In the genomic region with DNA sequence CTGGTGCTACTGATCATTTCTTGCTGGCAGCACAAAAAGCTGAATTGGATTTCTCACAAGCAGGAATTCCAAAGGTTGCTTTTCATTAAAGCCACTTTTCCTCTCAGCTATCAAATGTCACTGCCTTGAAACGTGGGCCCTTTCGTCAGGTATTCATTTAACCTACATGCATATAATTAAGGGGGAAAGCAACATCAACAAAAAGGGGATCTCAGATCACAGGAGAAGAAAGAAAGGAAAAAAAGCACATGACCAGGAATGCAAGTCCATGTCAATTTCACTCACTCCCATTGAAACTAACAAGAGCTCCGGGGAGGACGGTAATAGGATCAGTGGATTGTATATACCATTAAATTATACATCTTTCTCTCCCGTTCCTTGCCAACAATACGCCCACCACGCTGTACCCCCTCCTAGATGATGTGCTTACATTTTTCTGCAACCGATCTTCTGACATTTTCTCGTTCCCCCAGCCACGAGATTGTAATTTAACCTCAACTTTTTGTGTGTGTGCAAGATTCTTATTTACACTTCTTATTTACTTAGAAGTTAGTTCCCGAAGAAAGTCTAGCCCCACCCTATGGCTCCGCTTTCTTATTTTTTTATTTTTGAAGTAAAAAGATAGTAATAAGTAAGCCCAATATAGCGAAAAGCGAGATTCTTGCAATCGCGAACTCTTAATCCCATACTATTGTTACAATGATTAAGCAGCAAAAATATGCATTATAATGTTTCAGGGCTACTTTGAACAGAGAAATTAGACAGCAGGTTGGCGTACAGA, we compare ENCODE assay signal across 8 cellular contexts. TPM values are rescaled to one million over a fixed set of nuclear protein-coding genes. Genes with fewer than 3 reads are reported as not detected.
DNase-seq lines count a peak whose midpoint lies in the region; ATAC-seq and TF ChIP-seq lines count a peak whose summit lies in the region.

No MANE protein-coding gene starts in this region.

- H3K9me3 Mint-ChIP-seq in MCF 10A (ENCODE audit: unreplicated experiment) = no peaks in the 10 kb centered on the region

- POLR2A ChIA-PET in MCF 10A (lab: Yijun Ruan, JAX) = interaction anchor here (0.6 to 3.4 kb wide), 18 partner anchors 11 to 263 kb away, joined by 3 to 29 read pairs (median 4); no protein-coding TSS in a partner anchor

- peaks cover 22% of the 10 kb centered on the region for H3K4me1 Mint-ChIP-seq in MCF 10A (ENCODE audit: insufficient read depth, unreplicated experiment)

- in situ Hi-C loops in transverse colon (cut with MboI; ENCODE audit: low pct_ligation_motif_present in 1 of 4, low pct_unique_long_range_greater_than_20kb in 1 of 4, low sequenced_read_pairs in 3 of 4) = no loop called here

- H3K27me3 ChIP-seq in left lung (peaks cover 9 to 51% of the 10 kb centered on the region in 2 donors), transverse colon (peaks cover 39% of the 10 kb centered on the region)

- TF ChIP-seq CTCF in MCF 10A (IDR thresholded peaks at IDR 0.05; ENCODE audit: unreplicated experiment) (no peak), left lung (IDR thresholded peaks at IDR 0.05) (no peak), transverse colon (IDR thresholded peaks at IDR 0.05) (no peak)

- H3K4me1 ChIP-seq in left lung (no peaks in the 10 kb centered on the region), transverse colon (peaks cover 0 to 15% (median 7%) of the 10 kb centered on the region in 4 donors)

- peak overlapping the region; percentile 40 to 53 for H3K4me3 ChIP-seq in left lung
- H3K4me3 ChIP-seq in transverse colon = peak overlapping the region; percentile 52 to 58 (median 52)

- BruUV-seq in MCF 10A (replicated peaks; lab: Mats Ljungman, UMichigan) = TSS peak; percentile 31

- DNase-seq in NCI-H1694 treated with DMSO at 0.1 percent for 48 hours (lab: John Stamatoyannopoulos, UW) (peak; percentile 41), NCI-H1694 (lab: John Stamatoyannopoulos, UW) (no peak), MCF 10A (ENCODE audit: unreplicated experiment) (peak; percentile 54), left lung (no peak), transverse colon (no peak)

- no peaks in the 10 kb centered on the region for H3K27me3 Mint-ChIP-seq in MCF 10A (ENCODE audit: insufficient read depth, unreplicated experiment)

- ATAC-seq in left lung (peak; percentile 12), HG03095 (IDR thresholded peaks at IDR 0.05; ENCODE audit: unreplicated experiment) (no peak), HG02588 (IDR thresholded peaks at IDR 0.05; ENCODE audit: unreplicated experiment) (no peak), GM19397 (IDR thresholded peaks at IDR 0.05; ENCODE audit: unreplicated experiment) (no peak)

- 8 to 10% methylated on average over 17 of the region's 17 CpGs for WGBS in transverse colon (ENCODE audit: low coverage in 1 of 2), 2 donors

- H3K36me3 ChIP-seq in left lung = no peaks in the 10 kb centered on the region
- H3K36me3 ChIP-seq in transverse colon = no peaks in the 10 kb centered on the region

- TF ChIP-seq EP300 in transverse colon (IDR thresholded peaks at IDR 0.05; ENCODE audit: low read depth) = no peak

- H3K27ac ChIP-seq in left lung (peak overlapping the region; percentile 77 to 88), transverse colon (peak overlapping the region; percentile 80 to 94 (median 90))

- CTCF ChIA-PET in MCF 10A (lab: Yijun Ruan, JAX) = interaction anchor here (0.6 to 1.6 kb wide), 7 partner anchors 17 to 692 kb away, joined by 3 to 5 read pairs (median 3); no protein-coding TSS in a partner anchor

- TF ChIP-seq POLR2A in transverse colon (IDR thresholded peaks at IDR 0.05) = no peak

- intact Hi-C loops in MCF 10A (cut with micrococcal nuclease) (loop anchor here (2.0 to 10.0 kb wide), 9 partner anchors 44 to 697 kb away; no protein-coding TSS in a partner anchor), left lung (cut with DNase I) (no loop called here), transverse colon (cut with DNase I; ENCODE audit: low total_unique reads) (no loop called here)

- H3K4me3 Mint-ChIP-seq in MCF 10A (ENCODE audit: unreplicated experiment) = peak overlapping the region; percentile 86

- peaks cover 10% of the 10 kb centered on the region for H3K36me3 Mint-ChIP-seq in MCF 10A (ENCODE audit: insufficient read depth, unreplicated experiment)

- H3K9me3 ChIP-seq in left lung (no peaks in the 10 kb centered on the region), transverse colon (no peaks in the 10 kb centered on the region)

- H3K27ac Mint-ChIP-seq in MCF 10A (ENCODE audit: low read depth, unreplicated experiment) = peak overlapping the region; percentile 95

RNA-seq across cellular contexts. Expression of gene FIGN, which starts 0.7 kb away (rescaled TPM):
- total RNA-seq in MCF 10A (2022) = 9.0 and 11.7 TPM in 2 replicates
- total RNA-seq in left lung = 1 to 10 TPM; 4.9 to 6.3 TPM
- total RNA-seq in transverse colon = 1 to 10 TPM in 2 of 4 donors, under 1 TPM in 2; 0.75 to 1.3 (median 1.0) TPM

Comparison
In these comparisons a context has a peak if more than half of its experiments do, and no peak if none do; other contexts are left out.
1. DNase-seq: peak in NCI-H1694 treated with DMSO at 0.1 percent for 48 hours (single experiment) and MCF 10A (single experiment); none in NCI-H1694 (single experiment), left lung (0 of 2) and transverse colon (single experiment).